Comparison of ENCODE assay signal across 17 cellular contexts in the genomic region with DNA sequence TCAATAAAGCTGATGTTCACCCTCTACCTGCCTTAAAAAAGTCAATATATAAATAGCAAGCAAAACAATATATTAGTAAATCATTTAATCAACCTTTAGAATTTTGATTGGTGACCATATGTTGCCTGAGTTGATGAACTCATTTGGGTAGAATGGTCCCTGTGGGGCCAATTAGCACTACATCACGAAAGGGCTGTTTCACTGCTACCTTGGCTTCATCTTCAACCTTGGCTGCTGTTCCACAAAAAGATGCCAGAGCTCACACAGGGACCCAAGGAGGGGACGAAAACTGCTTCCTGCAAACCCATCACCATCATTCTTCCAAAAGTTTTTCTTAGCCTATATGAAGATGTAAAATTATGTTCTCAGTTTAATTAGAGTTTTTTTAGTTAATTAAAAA. TPM values are rescaled to one million over a fixed set of nuclear protein-coding genes. Genes with fewer than 3 reads are reported as not detected.
DNase-seq lines count a peak whose midpoint lies in the region; ATAC-seq and TF ChIP-seq lines count a peak whose summit lies in the region.
"Had no signal": no experiment of that assay in that cellular context is flagged by ENCODE, and none has a peak within 500 bp of the region (broad histone marks: within the 10 kb centered on the region; RNA-seq: fewer than 3 reads in every experiment).

No MANE protein-coding gene starts in this region.

- H3F3A ChIP-seq in smooth muscle cell (ENCODE audit: low read depth), result no peaks in the 10 kb centered on the region

- H3K9me3 ChIP-seq in smooth muscle cell (replicated peaks; ENCODE audit: low read depth), result no peaks in the 10 kb centered on the region
- H3K9me3 ChIP-seq: A549, Caco-2 had no signal

- no peak overlapping the region for H2AFZ ChIP-seq in smooth muscle cell (ENCODE audit: low read depth)

- DNase-seq in DMS 273 (lab: John Stamatoyannopoulos, UW; ENCODE audit: unreplicated experiment) (peak; percentile 62), DMS 273 treated with DMSO at 0.1 percent for 48 hours (lab: John Stamatoyannopoulos, UW) (no peak), NCI-H446 treated with DMSO at 0.1 percent for 48 hours (lab: John Stamatoyannopoulos, UW) (peak; percentile 84), cerebellum (ENCODE audit: low spot score) (peak; percentile 62), smooth muscle cell (lab: John Stamatoyannopoulos, UW; ENCODE audit: unreplicated experiment) (no peak)
- no peak for DNase-seq in activated effector memory CD4-positive, alpha-beta T cell treated with Interleukin-2 at 50 U/mL for 16 hours
- DNase-seq: AML-193; Caco-2; CD4-positive, alpha-beta T cell; DMS79 treated with DMSO at 0.1 percent for 48 hours; H9 had no signal

- TF ChIP-seq CTCF in smooth muscle cell (IDR thresholded peaks at IDR 0.05; ENCODE audit: borderline replicate concordance, insufficient read depth, poor library complexity, severe bottlenecking), result no peak

- WGBS in smooth muscle cell (ENCODE audit: low lambda C conversion rate), result 91% methylated on average over 2 of the region's 2 CpGs

- H3K4me1 ChIP-seq in smooth muscle cell (ENCODE audit: low read depth), result no peaks in the 10 kb centered on the region
- H3K4me1 ChIP-seq: A549, Caco-2 had no signal

- H3K4me3 ChIP-seq in smooth muscle cell, result no peak overlapping the region
- H3K4me3 ChIP-seq: A549, GM12878 had no signal

- H3K27ac ChIP-seq in smooth muscle cell (ENCODE audit: low read depth), result no peak overlapping the region
- H3K27ac ChIP-seq: 22Rv1, A549, C4-2B had no signal

- H3K9ac ChIP-seq in smooth muscle cell (ENCODE audit: low read depth), result no peak overlapping the region

- H3K27me3 ChIP-seq in smooth muscle cell (ENCODE audit: low read depth), result no peaks in the 10 kb centered on the region

- no peak for ATAC-seq in HG03135 (IDR thresholded peaks at IDR 0.05; ENCODE audit: unreplicated experiment)
- ATAC-seq: A549, GM12878, HepG2 had no signal

- H3K36me3 ChIP-seq in smooth muscle cell (ENCODE audit: low read depth), result no peaks in the 10 kb centered on the region

- H4K20me1 ChIP-seq in smooth muscle cell (ENCODE audit: low read depth), result no peaks in the 10 kb centered on the region

- no peak overlapping the region for H3K4me2 ChIP-seq in smooth muscle cell
- H3K4me2 ChIP-seq: A549 had no signal

- H3K79me2 ChIP-seq in smooth muscle cell (ENCODE audit: low read depth), result no peaks in the 10 kb centered on the region

RNA-seq across cellular contexts. Expression of gene HBP1, which starts 35.4 kb away (rescaled TPM):
- total RNA-seq in cerebellum, result 79.4 TPM
- 102 and 105 TPM in 2 replicates for total RNA-seq in smooth muscle cell
- polyA plus RNA-seq in smooth muscle cell, result 57.9 and 61.2 TPM in 2 replicates

Comparison
In these comparisons a context has a peak if more than half of its experiments do, and no peak if none do; other contexts are left out.
1. DNase-seq: peak in DMS 273 (single experiment), NCI-H446 treated with DMSO at 0.1 percent for 48 hours (single experiment) and cerebellum (single experiment); none in DMS 273 treated with DMSO at 0.1 percent for 48 hours (single experiment), smooth muscle cell (single experiment) and activated effector memory CD4-positive, alpha-beta T cell treated with Interleukin-2 at 50 U/mL for 16 hours (single experiment).